In the genomic region with DNA sequence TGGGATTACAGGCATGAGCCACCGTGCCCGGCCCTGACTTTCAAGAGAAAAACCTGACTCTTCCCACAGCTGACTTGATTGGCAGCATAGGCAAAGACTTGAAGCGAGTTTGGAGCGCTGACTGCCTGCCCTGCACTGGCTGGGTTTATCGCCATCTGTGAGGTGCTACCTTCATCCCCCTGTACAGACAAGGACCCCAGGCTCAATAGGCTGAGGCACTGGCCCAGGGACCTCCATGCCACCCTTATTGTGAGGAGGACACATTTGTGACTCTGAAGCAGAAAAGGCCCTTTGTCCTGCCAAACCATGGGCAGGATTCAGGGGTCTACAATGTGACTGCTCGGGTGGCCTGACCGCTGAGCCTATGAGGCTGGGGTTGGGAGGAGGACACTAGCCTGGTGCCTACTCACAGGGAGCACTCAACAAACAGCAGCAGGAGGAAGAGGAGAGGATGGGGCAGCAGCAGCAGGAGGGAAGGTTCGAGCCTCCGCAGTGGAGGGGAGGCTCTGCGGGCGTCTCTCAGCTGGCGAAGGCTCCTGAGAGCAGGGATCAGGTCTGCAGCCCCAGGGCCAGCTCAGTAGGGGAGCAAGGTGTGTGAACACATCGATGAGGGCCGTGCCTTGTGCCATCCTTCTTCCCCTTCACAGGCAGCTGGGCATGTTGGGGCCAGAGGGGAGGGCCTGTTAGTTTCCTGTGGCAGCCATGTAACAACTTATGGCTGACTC, we compare ENCODE assay signal across 12 cellular contexts.
DNase-seq lines count a peak whose midpoint lies in the region; ATAC-seq, FAIRE-seq and TF ChIP-seq lines count a peak whose summit lies in the region.
"Had no signal": no experiment of that assay in that cellular context is flagged by ENCODE, and none has a peak within 500 bp of the region (broad histone marks: within the 10 kb centered on the region; RNA-seq: fewer than 3 reads in every experiment).

No MANE protein-coding gene starts in this region.

- WGBS in pancreas, 2 donors = 63 to 67% methylated on average over 14 of the region's 14 CpGs

- DNase-seq in BE2C (peak; percentile 8), RWPE1 (ENCODE audit: low spot score) (no peak), head of caudate nucleus (peak in 23 of 42 donors; percentile 2 to 41 (median 11)), pancreas (peak in 4 of 6 donors; percentile 8 to 65 (median 36)), GM19239 (ENCODE audit: insufficient read length, low spot score) (no peak), middle frontal gyrus (ENCODE audit: extremely low spot score, low spot score) (no peak), SKM-1 (lab: John Stamatoyannopoulos, UW; ENCODE audit: unreplicated experiment) (no peak)
- DNase-seq in stimulated activated CD4-positive, alpha-beta T cell treated with anti-CD3 and anti-CD28 coated beads, Interleukin-2, amount 100 ng/mL, for 48 hours = no peak
- DNase-seq: activated naive CD4-positive, alpha-beta T cell treated with anti-CD3 and anti-CD28 coated beads, Interleukin-2, amount 10 ng/mL, durations not matched to agents 7 days and 5 days; NCI-H2029 treated with DMSO at 0.1 percent for 48 hours; PC-3; stimulated activated naive CD4-positive, alpha-beta T cell treated with Interleukin-2 at 50 U/mL for 16 hours had no signal

- ATAC-seq in pancreas = no peak
- ATAC-seq: PC-3 had no signal

- CTCF ChIA-PET in RWPE1 (lab: Yijun Ruan, JAX) = no interaction called here

- no peak for TF ChIP-seq CTCF in BE2C (IDR thresholded peaks at IDR 0.05; ENCODE audit: low read depth, low read length)
- no peak for TF ChIP-seq CTCF in RWPE1 (conservative IDR thresholded peaks at IDR 0.05; ENCODE audit: low read depth)
- no peak for TF ChIP-seq CTCF in pancreas (IDR thresholded peaks at IDR 0.05)

- H3K27me3 ChIP-seq in BE2C (no peaks in the 10 kb centered on the region), pancreas (no peaks in the 10 kb centered on the region)

- POLR2A ChIA-PET in RWPE1 (lab: Yijun Ruan, JAX; ENCODE audit: low non-redundant PET) = no interaction called here

- H3K36me3 ChIP-seq in BE2C (no peaks in the 10 kb centered on the region), pancreas (no peaks in the 10 kb centered on the region)

- H3K9me3 ChIP-seq in BE2C (no peaks in the 10 kb centered on the region), pancreas (no peaks in the 10 kb centered on the region)

- intact Hi-C loops in head of caudate nucleus (cut with DNase I) (no loop called here), pancreas (cut with DNase I) (no loop called here)

- FAIRE-seq in pancreas (lab: Jason Lieb, UNC) = no peak
- no peak for FAIRE-seq in GM19239 (lab: Jason Lieb, UNC)

- no peak overlapping the region for H3K4me3 ChIP-seq in BE2C (ENCODE audit: low read depth, low read length)
- no peak overlapping the region for H3K4me3 ChIP-seq in pancreas

- H3K4me1 ChIP-seq in BE2C (peaks cover 9% of the 10 kb centered on the region), pancreas (peaks cover 47 to 59% (median 53%) of the 10 kb centered on the region in 3 donors)

- H3K27ac ChIP-seq in RWPE1 = peak overlapping the region; percentile 100
- peak overlapping the region; percentile 30 to 99 (median 81) for H3K27ac ChIP-seq in pancreas

Comparison
In these comparisons a context has a peak if more than half of its experiments do, and no peak if none do; other contexts are left out.
1. DNase-seq: peak in BE2C (single experiment), head of caudate nucleus (23 of 42) and pancreas (4 of 6); none in RWPE1 (single experiment), GM19239 (single experiment), stimulated activated CD4-positive, alpha-beta T cell treated with anti-CD3 and anti-CD28 coated beads, Interleukin-2, amount 100 ng/mL, for 48 hours (0 of 2), middle frontal gyrus (single experiment) and SKM-1 (single experiment).